In the genomic region with DNA sequence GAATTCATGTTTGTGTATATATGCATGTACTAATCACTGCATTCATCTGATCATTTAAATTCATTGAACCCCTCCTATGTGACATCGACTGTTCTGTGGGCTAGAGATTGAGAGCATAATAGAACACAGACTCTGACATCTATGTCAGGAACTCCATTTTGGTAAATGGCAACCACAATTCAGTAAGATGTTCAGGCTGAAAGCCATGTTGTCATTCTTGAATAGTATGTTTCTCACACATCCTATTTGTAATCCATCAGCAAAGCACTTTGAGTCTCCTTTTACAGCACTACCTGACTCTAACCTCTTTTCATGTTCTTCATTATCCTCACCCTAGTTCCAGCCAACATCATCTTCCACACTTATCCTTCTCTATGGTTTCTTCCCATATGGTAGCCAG, we compare ENCODE assay signal across 8 cellular contexts.
"Had no signal": no experiment of that assay in that cellular context is flagged by ENCODE, and none has a peak within 500 bp of the region (broad histone marks: within the 10 kb centered on the region; RNA-seq: fewer than 3 reads in every experiment).

No MANE protein-coding gene starts in this region.

- H3K4me3 Mint-ChIP-seq: IgD-negative memory B cell had no signal

- DNase-seq: IMR-90, KBM-7, KG1 had no signal

- H3K36me3 Mint-ChIP-seq: IgD-negative memory B cell had no signal

- FAIRE-seq: HepG2, HTR-8/SVneo, K562 had no signal

- H3K4me3 ChIP-seq: K562 had no signal

- H3K27ac ChIP-seq: HL-60 had no signal

- H3K27ac Mint-ChIP-seq: IgD-negative memory B cell had no signal

- ATAC-seq: HepG2, K562 had no signal

- H3K4me1 Mint-ChIP-seq: IgD-negative memory B cell had no signal
